In genomic region chr11:27699926-27700350, GRCh38 we compare ENCODE assay signal across 9 cellular contexts. TPM values are rescaled to one million over a fixed set of nuclear protein-coding genes. Genes with fewer than 3 reads are reported as not detected.
DNase-seq lines count a peak whose midpoint lies in the region; FAIRE-seq and TF ChIP-seq lines count a peak whose summit lies in the region.
"Had no signal": no experiment of that assay in that cellular context is flagged by ENCODE, and none has a peak within 500 bp of the region (broad histone marks: within the 10 kb centered on the region; RNA-seq: fewer than 3 reads in every experiment).

No MANE protein-coding gene starts in this region.

- POLR2A ChIA-PET in AG04449 (lab: Yijun Ruan, JAX) = interaction anchor here (0.8 to 3.6 kb wide), 13 partner anchors 17 to 1634 kb away, joined by 3 to 35 read pairs (median 4); partner anchors contain the start of genes KIF18A and METTL15

- DNase-seq in AG04449 (ENCODE audit: low read depth, low spot score) (no peak), nephron progenitor cell (no peak), HTR-8/SVneo (ENCODE audit: insufficient read length, low spot score) (no peak), HPDE6-E6E7 (ENCODE audit: extremely low spot score) (no peak), NOMO-1 treated with DMSO at 0.1 percent for 48 hours (lab: John Stamatoyannopoulos, UW; ENCODE audit: unreplicated experiment) (no peak), NCI-H1092 (lab: John Stamatoyannopoulos, UW) (no peak)

- no peaks in the 10 kb centered on the region for H3K9me3 Mint-ChIP-seq in nephron progenitor cell

- CTCF ChIA-PET in AG04449 (lab: Yijun Ruan, JAX) = interaction anchor here (0.9 to 9.1 kb wide), 23 partner anchors 10 to 1644 kb away, joined by 3 to 132 read pairs (median 5); partner anchors contain the start of genes KIF18A and METTL15

- H3K27me3 ChIP-seq in HUES48 (ENCODE audit: control insufficient read depth, insufficient read depth, low read length) = peaks cover 47% of the 10 kb centered on the region
- peaks cover 67% of the 10 kb centered on the region for H3K27me3 ChIP-seq in ectodermal cell (ENCODE audit: control insufficient read depth, insufficient read depth, low read length, poor library complexity, severe bottlenecking)

- H3K4me3 ChIP-seq in AG04449 (ENCODE audit: low read depth, low read length) (peak overlapping the region; percentile 89), HUES48 (ENCODE audit: low read depth, low read length) (peak overlapping the region; percentile 85), ectodermal cell (ENCODE audit: insufficient read depth, low read depth, low read length) (peak overlapping the region; percentile 67)
- H3K4me3 ChIP-seq: K562 had no signal

- H3K27me3 Mint-ChIP-seq in nephron progenitor cell (ENCODE audit: low read depth, poor library complexity) = peaks cover 4% of the 10 kb centered on the region

- H3K4me1 ChIP-seq in HUES48 (ENCODE audit: control insufficient read depth, insufficient read depth, low read length) (peaks cover 69% of the 10 kb centered on the region), ectodermal cell (ENCODE audit: control insufficient read depth, insufficient read depth, low read length) (peaks cover 19% of the 10 kb centered on the region)

- H3K36me3 Mint-ChIP-seq in nephron progenitor cell (ENCODE audit: low read depth) = no peaks in the 10 kb centered on the region

- no peak for FAIRE-seq in HTR-8/SVneo (lab: Jason Lieb, UNC)
- FAIRE-seq: K562 had no signal

- no peak overlapping the region for H3K27ac Mint-ChIP-seq in nephron progenitor cell

- peaks cover 64% of the 10 kb centered on the region for H3K4me1 Mint-ChIP-seq in nephron progenitor cell

- no peaks in the 10 kb centered on the region for H3K36me3 ChIP-seq in HUES48 (ENCODE audit: control insufficient read depth, insufficient read depth, low read length)
- H3K36me3 ChIP-seq in ectodermal cell (ENCODE audit: control insufficient read depth, insufficient read depth, low read length) = no peaks in the 10 kb centered on the region

- H3K9me3 ChIP-seq in HUES48 (ENCODE audit: control insufficient read depth, insufficient read depth, low read length) = no peaks in the 10 kb centered on the region
- H3K9me3 ChIP-seq in ectodermal cell (ENCODE audit: control insufficient read depth, low read length) = no peaks in the 10 kb centered on the region

- TF ChIP-seq CTCF in AG04449 (IDR thresholded peaks at IDR 0.05; ENCODE audit: insufficient read depth, low read length, missing control alignments) = no peak
- no peak for TF ChIP-seq CTCF in nephron progenitor cell (IDR thresholded peaks at IDR 0.05)

- peak overlapping the region; percentile 91 for H3K4me3 Mint-ChIP-seq in nephron progenitor cell

- H3K9ac ChIP-seq in HUES48 (ENCODE audit: low read depth, low read length) = no peak overlapping the region

- H3K27ac ChIP-seq in HUES48 (ENCODE audit: low read depth, low read length) (no peak overlapping the region), ectodermal cell (ENCODE audit: insufficient read depth, low read depth, low read length, poor library complexity, severe bottlenecking) (no peak overlapping the region)

- WGBS in ectodermal cell, 2 experiments = 0 to 1% methylated on average over 25 to 27 of the region's 28 CpGs

RNA-seq across cellular contexts. Expression of gene BDNF, which starts 0.3 kb away (rescaled TPM):
- 0.94 TPM for polyA plus RNA-seq in ectodermal cell (2013, experiment 1 of 4)
- 0.62 TPM for polyA plus RNA-seq in ectodermal cell (2013, experiment 2 of 4)
- polyA plus RNA-seq in ectodermal cell (2013, experiment 3 of 4) = 0.80 TPM
- polyA plus RNA-seq in ectodermal cell (2013, experiment 4 of 4) = 0.65 TPM
- polyA plus RNA-seq: K562 had no signal
